Comparison of ENCODE assay signal across 8 cellular contexts in the genomic region with DNA sequence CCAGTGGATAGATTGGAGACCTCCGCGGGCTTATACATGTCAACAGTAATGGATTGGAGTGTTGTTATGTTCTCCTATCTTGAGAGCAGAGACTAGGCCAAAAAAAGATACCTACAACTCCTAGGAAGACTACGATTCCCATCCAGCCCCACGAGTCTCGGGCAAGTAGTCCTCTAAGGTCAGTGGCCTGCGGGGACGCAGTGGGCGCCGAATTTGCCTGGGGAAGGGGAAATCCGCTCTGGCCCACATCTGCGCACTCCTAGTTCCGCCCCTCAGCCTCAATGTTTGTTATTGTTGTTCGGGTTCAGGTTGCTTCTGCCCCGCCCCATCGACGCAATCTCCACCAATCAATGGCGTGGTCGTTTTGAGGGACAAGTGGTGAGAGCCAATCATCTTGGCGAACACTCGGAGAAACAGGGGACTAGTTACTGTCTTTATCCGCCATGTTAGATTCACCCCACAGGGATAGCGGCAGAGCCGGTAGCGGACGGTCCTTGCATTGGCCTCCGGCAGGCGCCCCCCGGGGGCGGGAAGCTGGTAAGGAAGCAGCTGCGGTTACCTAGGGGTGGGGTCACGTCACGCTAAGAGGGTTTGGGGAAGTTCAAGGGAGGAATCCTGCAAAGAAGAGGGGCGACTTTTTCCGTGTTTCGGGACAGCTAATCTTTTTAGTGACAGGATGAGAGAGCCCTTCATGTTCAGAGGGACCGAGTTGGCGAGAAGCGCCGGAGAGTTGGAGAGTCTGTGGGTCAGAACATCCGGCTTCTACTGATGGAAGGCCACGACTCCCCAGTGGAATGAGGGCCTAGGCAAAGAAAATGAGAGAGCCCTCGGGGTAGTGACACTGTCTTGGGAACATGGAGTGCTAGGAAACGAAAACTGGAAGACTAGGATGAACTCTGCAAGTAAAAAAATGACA. TPM values are rescaled to one million over a fixed set of nuclear protein-coding genes. Genes with fewer than 3 reads are reported as not detected.
DNase-seq lines count a peak whose midpoint lies in the region; ATAC-seq and TF ChIP-seq lines count a peak whose summit lies in the region.

NBR1 (plus strand) TSS at position 449 of the 916 bp plus-strand sequence. CDS start 4,586 bp downstream, outside the sequence.

- no peak within 1 kb of the TSS for H3K27ac Mint-ChIP-seq in activated naive CD4-positive, alpha-beta T cell treated with anti-CD3 and anti-CD28 coated beads, Interleukin-2, amount 50 U/mL, for 72 hours
- no peak within 1 kb of the TSS for H3K27ac Mint-ChIP-seq in glutamatergic neuron (ENCODE audit: unreplicated experiment)

- peaks cover 0 to 6% of the 10 kb centered on the region in 2 donors for H3K36me3 Mint-ChIP-seq in activated naive CD4-positive, alpha-beta T cell treated with anti-CD3 and anti-CD28 coated beads, Interleukin-2, amount 50 U/mL, for 72 hours
- no peaks in the 10 kb centered on the region for H3K36me3 Mint-ChIP-seq in glutamatergic neuron (ENCODE audit: unreplicated experiment)

- H3K36me3 ChIP-seq in osteoblast (ENCODE audit: insufficient read depth, low read length) (peaks cover 3% of the 10 kb centered on the region), thoracic aorta (no peaks in the 10 kb centered on the region)

- H3K4me3 Mint-ChIP-seq in glutamatergic neuron (ENCODE audit: unreplicated experiment): no peak within 1 kb of the TSS

- H3K4me3 ChIP-seq in GM12864 (ENCODE audit: low read depth, low read length): peak within 1 kb of the TSS; percentile 82
- peak within 1 kb of the TSS; percentile 82 for H3K4me3 ChIP-seq in osteoblast (ENCODE audit: insufficient read depth, low read length)
- peak within 1 kb of the TSS; percentile 96 for H3K4me3 ChIP-seq in thoracic aorta

- no peaks in the 10 kb centered on the region for H3K9me3 ChIP-seq in osteoblast (ENCODE audit: low read depth, low read length)
- no peaks in the 10 kb centered on the region for H3K9me3 ChIP-seq in thoracic aorta

- H3K27ac ChIP-seq in osteoblast (ENCODE audit: low read depth, low read length): peak within 1 kb of the TSS; percentile 96
- peak within 1 kb of the TSS; percentile 98 to 99 for H3K27ac ChIP-seq in thoracic aorta

- H3K27me3 ChIP-seq in osteoblast (ENCODE audit: insufficient read depth, low read length) (no peaks in the 10 kb centered on the region), thoracic aorta (replicated peaks; ENCODE audit: insufficient read depth) (no peaks in the 10 kb centered on the region)

- H3K4me1 ChIP-seq in osteoblast (ENCODE audit: insufficient read depth, low read length) (peaks cover 41% of the 10 kb centered on the region), thoracic aorta (ENCODE audit: control insufficient read depth in 1 of 2, low read depth in 2 of 2) (peaks cover 33 to 56% of the 10 kb centered on the region in 2 donors)

- no peaks in the 10 kb centered on the region for H3K9me3 Mint-ChIP-seq in activated naive CD4-positive, alpha-beta T cell treated with anti-CD3 and anti-CD28 coated beads, Interleukin-2, amount 50 U/mL, for 72 hours
- no peaks in the 10 kb centered on the region for H3K9me3 Mint-ChIP-seq in glutamatergic neuron (ENCODE audit: unreplicated experiment)

- H2AFZ ChIP-seq in osteoblast (ENCODE audit: low read length): peak within 1 kb of the TSS; percentile 99

- H3K27me3 Mint-ChIP-seq in glutamatergic neuron (ENCODE audit: unreplicated experiment): no peaks in the 10 kb centered on the region

- H4K20me1 ChIP-seq in osteoblast (ENCODE audit: insufficient read depth, low read length): peaks cover 12% of the 10 kb centered on the region

- ATAC-seq in HG02623 (IDR thresholded peaks at IDR 0.05; ENCODE audit: unreplicated experiment) (peak; percentile 61), SK-N-SH treated with all-trans-retinoic acid at 6 μM for 48 hours (peak; percentile 85), thoracic aorta (ENCODE audit: insufficient number of reproducible peaks, low FRiP score, low read depth) (peak; percentile 79)
- ATAC-seq in activated naive CD4-positive, alpha-beta T cell treated with anti-CD3 and anti-CD28 coated beads, Interleukin-2, amount 50 U/mL, for 72 hours: peak; percentile 78 to 83

- H3K4me1 Mint-ChIP-seq in glutamatergic neuron (ENCODE audit: low read depth, unreplicated experiment): peaks cover 9% of the 10 kb centered on the region

- TF ChIP-seq CTCF in GM12864 (IDR thresholded peaks at IDR 0.05; ENCODE audit: low read depth, low read length, missing control alignments): peak; percentile 6
- TF ChIP-seq CTCF in glutamatergic neuron (IDR thresholded peaks at IDR 0.05; ENCODE audit: partially characterized antibody, unreplicated experiment): no peak
- no peak for TF ChIP-seq CTCF in osteoblast (IDR thresholded peaks at IDR 0.05; ENCODE audit: extremely low read depth, low read depth, low read length)
- no peak for TF ChIP-seq CTCF in thoracic aorta (IDR thresholded peaks at IDR 0.05)

- H3K79me2 ChIP-seq in osteoblast (ENCODE audit: insufficient read depth, low read length): peaks cover 44% of the 10 kb centered on the region

- DNase-seq in GM12864 (ENCODE audit: low read depth) (peak; percentile 99), NCI-H1092 treated with DMSO at 0.1 percent for 48 hours (lab: John Stamatoyannopoulos, UW) (peak; percentile 98), glutamatergic neuron (peak; percentile 90), osteoblast (ENCODE audit: insufficient read length, low spot score, missing footprints) (peak; percentile 89), thoracic aorta (ENCODE audit: low spot score) (peak; percentile 92)
- DNase-seq in activated naive CD4-positive, alpha-beta T cell treated with anti-CD3 and anti-CD28 coated beads, Interleukin-2, amount 50 U/mL, for 72 hours (ENCODE audit: low spot score in 2 of 2): peak; percentile 94 to 98

- peak within 1 kb of the TSS; percentile 100 for H3K4me2 ChIP-seq in osteoblast (ENCODE audit: insufficient read depth, low read length)

TF ChIP-seq in SK-N-SH treated with all-trans-retinoic acid at 6 μM for 48 hours, 23 proteins besides CTCF, POLR2A, EP300 and RAD21:
- TF ChIP-seq ESRRG (CRISPR knock-in tag; IDR thresholded peaks at IDR 0.05) (no peak), ZFP3 (CRISPR knock-in tag; IDR thresholded peaks at IDR 0.05) (0 out of 2 replicates have a peak, but pooled peaks have one; percentile 56), TCF4 (CRISPR knock-in tag; IDR thresholded peaks at IDR 0.05; ENCODE audit: borderline replicate concordance) (no peak)
TF ChIP-seq in SK-N-SH treated with all-trans-retinoic acid at 6 μM for 48 hours: peak in this region for 1.

RNA-seq across cellular contexts. Expression of gene NBR1, which starts in this region (rescaled TPM):
- total RNA-seq in activated naive CD4-positive, alpha-beta T cell treated with anti-CD3 and anti-CD28 coated beads, Interleukin-2, amount 50 U/mL, for 72 hours: 10 to 100 TPM; 56.7 to 89.2 TPM
- total RNA-seq in glutamatergic neuron (ENCODE audit: unreplicated experiment) (51.8 TPM), osteoblast (115 and 121 TPM in 2 replicates), thoracic aorta (100 to 1,000 TPM in 1 of 2 donors, 10 to 100 TPM in 1; 92.1 to 101 TPM)

Comparison
In these comparisons a context has a peak if more than half of its experiments do, and no peak if none do; other contexts are left out.
1. Peak in every context shown above with its lines: DNase-seq, ATAC-seq, H3K4me3 ChIP-seq and H3K27ac ChIP-seq.